9 cellular contexts compared by ENCODE assay signal in the genomic region with DNA sequence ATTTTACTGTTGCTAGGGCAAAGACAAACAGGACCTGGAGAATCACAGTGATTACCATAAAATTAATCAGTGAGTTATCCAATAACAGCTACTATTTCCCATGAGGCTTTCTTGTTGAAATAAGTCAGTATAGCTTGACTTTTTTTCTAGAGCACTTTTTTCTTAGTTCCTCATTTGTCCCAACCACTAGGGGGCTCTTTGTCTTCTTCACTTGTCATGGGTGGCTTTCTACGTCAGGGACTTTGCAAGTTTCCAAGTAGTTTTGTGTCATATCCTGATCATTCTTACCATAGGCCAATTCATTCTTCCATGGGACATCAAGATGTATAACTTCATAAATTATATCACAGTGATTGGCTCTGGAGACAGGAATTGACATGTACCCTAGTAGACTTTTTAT.
DNase-seq lines count a peak whose midpoint lies in the region; ATAC-seq and TF ChIP-seq lines count a peak whose summit lies in the region.
"Had no signal": no experiment of that assay in that cellular context is flagged by ENCODE, and none has a peak within 500 bp of the region (broad histone marks: within the 10 kb centered on the region; RNA-seq: fewer than 3 reads in every experiment).

No MANE protein-coding gene starts in this region.

- H3K4me1 ChIP-seq in lower lobe of right lung (no peaks in the 10 kb centered on the region), Peyer's patch (no peaks in the 10 kb centered on the region)

- peak; percentile 33 for DNase-seq in EH (ENCODE audit: low read depth)
- peak; percentile 71 for DNase-seq in KBM-7
- DNase-seq in astrocyte of the cerebellum (ENCODE audit: low read depth): no peak
- DNase-seq in lower lobe of right lung: no peak
- no peak for DNase-seq in dedifferentiated amniotic fluid mesenchymal stem cell (ENCODE audit: extremely low spot score)
- no peak for DNase-seq in Peyer's patch
- DNase-seq in NCI-H146 treated with DMSO at 0.1 percent for 48 hours (lab: John Stamatoyannopoulos, UW; ENCODE audit: unreplicated experiment): no peak
- DNase-seq: effector memory CD4-positive, alpha-beta T cell had no signal

- intact Hi-C loops in lower lobe of right lung (cut with DNase I): no loop called here

- TF ChIP-seq CTCF in astrocyte of the cerebellum (IDR thresholded peaks at IDR 0.05; ENCODE audit: low read depth, low read length, missing control alignments) (peak; percentile 36), lower lobe of right lung (IDR thresholded peaks at IDR 0.05) (peak; percentile 8), Peyer's patch (IDR thresholded peaks at IDR 0.05) (no peak)

- no peak for TF ChIP-seq POLR2A in Peyer's patch (IDR thresholded peaks at IDR 0.05)

- H3K27me3 ChIP-seq in lower lobe of right lung (ENCODE audit: low read depth) (no peaks in the 10 kb centered on the region), Peyer's patch (no peaks in the 10 kb centered on the region)

- H3K9me3 ChIP-seq in lower lobe of right lung (no peaks in the 10 kb centered on the region), Peyer's patch (no peaks in the 10 kb centered on the region)

- H3K27ac ChIP-seq in lower lobe of right lung (no peak overlapping the region), Peyer's patch (no peak overlapping the region)

- in situ Hi-C loops in KBM-7 (cut with MboI; ENCODE audit: low pct_unique_long_range_greater_than_20kb, low sequenced_read_pairs): no loop called here
- in situ Hi-C loops in astrocyte of the cerebellum (cut with HindIII; ENCODE audit: low sequenced_read_pairs): no loop called here

- ATAC-seq in lower lobe of right lung (no peak), GM21528 (IDR thresholded peaks at IDR 0.05; ENCODE audit: low FRiP score, unreplicated experiment) (no peak)

- H3K4me3 ChIP-seq in astrocyte of the cerebellum (ENCODE audit: low read depth, low read length): no peak overlapping the region
- H3K4me3 ChIP-seq in lower lobe of right lung: no peak overlapping the region
- no peak overlapping the region for H3K4me3 ChIP-seq in Peyer's patch

- no peaks in the 10 kb centered on the region for H3K36me3 ChIP-seq in lower lobe of right lung
- no peaks in the 10 kb centered on the region for H3K36me3 ChIP-seq in Peyer's patch

Comparison
In these comparisons a context has a peak if more than half of its experiments do, and no peak if none do; other contexts are left out.
1. DNase-seq: peak in EH (single experiment) and KBM-7 (single experiment); none in astrocyte of the cerebellum (single experiment), lower lobe of right lung (single experiment), dedifferentiated amniotic fluid mesenchymal stem cell (single experiment), Peyer's patch (0 of 3) and NCI-H146 treated with DMSO at 0.1 percent for 48 hours (single experiment).
2. CTCF ChIP-seq: peak in astrocyte of the cerebellum (single experiment) and lower lobe of right lung (single experiment); none in Peyer's patch (0 of 6).